Comparison of ENCODE assay signal across 1 cellular context in genomic region chr2:58047373-58047674, GRCh38.
TF ChIP-seq lines count a peak whose summit lies in the region.

No MANE protein-coding gene starts in this region.

TF ChIP-seq in K562, 482 proteins besides CTCF, POLR2A, EP300 and RAD21 (continued from another document):
- TF ChIP-seq LCOR (CRISPR knock-in tag; IDR thresholded peaks at IDR 0.05) (0 out of 2 replicates have a peak, but pooled peaks have one; percentile 21), RREB1 (CRISPR knock-in tag; IDR thresholded peaks at IDR 0.05) (peak; percentile 1; the same call in 1 of the 2 replicates), NR2C2 (CRISPR knock-in tag; IDR thresholded peaks at IDR 0.05) (no peak), NR2C2 (tag; IDR thresholded peaks at IDR 0.05) (peak; percentile 95), E2F5 (CRISPR knock-in tag; IDR thresholded peaks at IDR 0.05) (0 out of 2 replicates have a peak, but pooled peaks have one; percentile 1)
